In the genomic region with DNA sequence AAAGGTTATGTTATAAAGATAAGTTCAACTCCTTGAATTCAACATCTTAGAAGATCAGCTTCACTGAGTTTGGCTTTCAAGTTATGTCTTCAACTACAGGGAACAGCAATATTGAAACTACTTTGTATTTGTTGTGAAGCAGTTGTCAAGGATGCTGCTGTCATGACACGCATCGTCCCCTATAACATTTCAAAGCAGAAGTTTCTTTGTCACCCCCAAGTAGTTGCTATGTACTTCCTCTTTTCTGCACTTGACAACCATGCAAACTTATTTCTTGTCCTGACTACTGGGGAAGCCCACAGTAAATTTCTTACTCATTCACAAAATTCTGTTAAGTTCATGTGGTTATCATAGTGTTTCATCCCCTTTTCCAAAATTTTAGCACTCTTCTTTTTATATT, we compare ENCODE assay signal across 8 cellular contexts. TPM values are rescaled to one million over a fixed set of nuclear protein-coding genes. Genes with fewer than 3 reads are reported as not detected.
A peak's percentile ranks its signal among the peaks of the same experiment; 100 is the strongest.
DNase-seq lines count a peak whose midpoint lies in the region; ATAC-seq, FAIRE-seq and TF ChIP-seq lines count a peak whose summit lies in the region.

No MANE protein-coding gene starts in this region.

- peaks cover 67% of the 10 kb centered on the region for H3K36me3 ChIP-seq in neutrophil

- ATAC-seq in GM21367 (IDR thresholded peaks at IDR 0.05; ENCODE audit: unreplicated experiment) (peak; percentile 99), HG03565 (IDR thresholded peaks at IDR 0.05; ENCODE audit: unreplicated experiment) (peak; percentile 98)

- no peak for TF ChIP-seq POLR2A in GM12892 (IDR thresholded peaks at IDR 0.05; ENCODE audit: low read depth, low read length)

- FAIRE-seq in GM12892 (lab: Jason Lieb, UNC): peak; percentile 92

- H3K27me3 ChIP-seq in neutrophil: no peaks in the 10 kb centered on the region

- H3K4me3 ChIP-seq in neutrophil (ENCODE audit: low read depth in 1 of 2, low read length in 1 of 2): peak overlapping the region; percentile 36 to 49

- peaks cover 21 to 38% of the 10 kb centered on the region in 2 experiments for H3K4me1 ChIP-seq in neutrophil (ENCODE audit: control insufficient read depth in 1 of 2, insufficient read depth in 1 of 2, low read depth in 1 of 2, low read length in 1 of 2)

- DNase-seq in GM12892 (ENCODE audit: insufficient read length) (peak; percentile 9), NCI-H82 (lab: John Stamatoyannopoulos, UW) (no peak), NCI-H69 (lab: John Stamatoyannopoulos, UW) (no peak), DMS153 treated with DMSO at 0.1 percent for 48 hours (lab: John Stamatoyannopoulos, UW; ENCODE audit: unreplicated experiment) (no peak)
- DNase-seq in activated CD4-positive, alpha-beta T cell treated with anti-CD3 and anti-CD28 coated beads, Interleukin-2, amount 50 U/mL, for 1 hour: peak; percentile 19

- H3K27ac ChIP-seq in neutrophil: peak overlapping the region; percentile 90

- TF ChIP-seq CTCF in neutrophil (IDR thresholded peaks at IDR 0.05): no peak

- no peaks in the 10 kb centered on the region for H3K9me3 ChIP-seq in neutrophil

RNA-seq across cellular contexts. Expression of a gene that starts 14.3 kb away (rescaled TPM):
- 5.0 TPM for polyA plus RNA-seq in GM12892 (2012; ENCODE audit: missing spikeins)

Comparison
In these comparisons a context has a peak if more than half of its experiments do, and no peak if none do; other contexts are left out.
1. DNase-seq: peak in GM12892 (single experiment) and activated CD4-positive, alpha-beta T cell treated with anti-CD3 and anti-CD28 coated beads, Interleukin-2, amount 50 U/mL, for 1 hour (single experiment); none in NCI-H82 (single experiment), NCI-H69 (single experiment) and DMS153 treated with DMSO at 0.1 percent for 48 hours (single experiment).